In the genomic region with DNA sequence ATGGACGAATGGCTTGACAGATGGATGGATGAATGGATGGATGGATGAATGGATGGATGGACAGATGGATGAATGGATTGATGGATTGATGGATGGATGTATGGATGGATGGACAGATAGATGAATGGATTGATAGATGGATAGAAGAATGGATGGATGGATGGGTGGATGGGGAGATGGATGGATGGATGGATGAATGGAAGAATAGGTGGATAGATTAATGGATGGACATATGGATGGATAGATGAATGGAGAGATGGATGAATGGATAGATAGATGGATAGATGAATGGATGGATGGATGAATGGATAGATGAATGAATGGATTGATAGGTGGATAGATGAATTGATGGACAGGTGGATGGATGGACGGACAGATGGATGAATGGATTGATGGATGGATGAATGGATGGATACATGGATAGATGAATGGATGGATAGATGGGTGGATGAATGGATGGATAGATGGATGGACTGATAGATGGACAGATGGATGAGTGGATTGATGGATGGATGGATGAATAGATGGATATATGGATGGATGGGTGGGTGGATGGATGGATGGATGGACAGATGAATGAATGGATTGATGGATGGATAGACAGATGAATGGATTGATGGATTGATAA, we compare ENCODE assay signal across 2 cellular contexts.
A peak's percentile ranks its signal among the peaks of the same experiment; 100 is the strongest.
TF ChIP-seq lines count a peak whose summit lies in the region.

No MANE protein-coding gene starts in this region.

TF ChIP-seq in HEK293, 187 proteins besides CTCF, POLR2A, EP300 and RAD21 (continued from another document):
- TF ChIP-seq ZBTB48 (tag by site-specific recombination; IDR thresholded peaks at IDR 0.05) (no peak), ZNF341 (tag by site-specific recombination; IDR thresholded peaks at IDR 0.05; ENCODE audit: low read depth) (no peak), ZBTB17 (tag by site-specific recombination; IDR thresholded peaks at IDR 0.05) (peak; percentile 98)

TF ChIP-seq in H1, 55 proteins besides CTCF, POLR2A, EP300 and RAD21 (continued from another document):
- TF ChIP-seq GABPA (IDR thresholded peaks at IDR 0.05; ENCODE audit: borderline replicate concordance, insufficient read depth, low read length) (no peak), KDM4A (IDR thresholded peaks at IDR 0.05; ENCODE audit: low read depth, low read length, severe bottlenecking) (no peak), RBBP5 (IDR thresholded peaks at IDR 0.05; ENCODE audit: borderline replicate concordance, low read depth, low read length) (no peak), BRCA1 (IDR thresholded peaks at IDR 0.05; ENCODE audit: low read depth, low read length) (no peak), KDM1A (IDR thresholded peaks at IDR 0.05; ENCODE audit: borderline replicate concordance, low read length) (no peak), NRF1 (IDR thresholded peaks at IDR 0.05; ENCODE audit: low read depth, low read length) (no peak), SIX5 (IDR thresholded peaks at IDR 0.05; ENCODE audit: low read depth, low read length) (no peak), NANOG (IDR thresholded peaks at IDR 0.05; ENCODE audit: insufficient read depth, low read depth, low read length, poor library complexity, severe bottlenecking) (no peak), POLR2AphosphoS5 (IDR thresholded peaks at IDR 0.05; ENCODE audit: low read depth, low read length) (no peak)
- TF ChIP-seq, protein P1, sequence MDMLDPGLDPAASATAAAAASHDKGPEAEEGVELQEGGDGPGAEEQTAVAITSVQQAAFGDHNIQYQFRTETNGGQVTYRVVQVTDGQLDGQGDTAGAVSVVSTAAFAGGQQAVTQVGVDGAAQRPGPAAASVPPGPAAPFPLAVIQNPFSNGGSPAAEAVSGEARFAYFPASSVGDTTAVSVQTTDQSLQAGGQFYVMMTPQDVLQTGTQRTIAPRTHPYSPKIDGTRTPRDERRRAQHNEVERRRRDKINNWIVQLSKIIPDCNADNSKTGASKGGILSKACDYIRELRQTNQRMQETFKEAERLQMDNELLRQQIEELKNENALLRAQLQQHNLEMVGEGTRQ (IDR thresholded peaks at IDR 0.05; ENCODE audit: low read length), result no peak
